ENCODE assay signal across 1 cellular context in the genomic region with DNA sequence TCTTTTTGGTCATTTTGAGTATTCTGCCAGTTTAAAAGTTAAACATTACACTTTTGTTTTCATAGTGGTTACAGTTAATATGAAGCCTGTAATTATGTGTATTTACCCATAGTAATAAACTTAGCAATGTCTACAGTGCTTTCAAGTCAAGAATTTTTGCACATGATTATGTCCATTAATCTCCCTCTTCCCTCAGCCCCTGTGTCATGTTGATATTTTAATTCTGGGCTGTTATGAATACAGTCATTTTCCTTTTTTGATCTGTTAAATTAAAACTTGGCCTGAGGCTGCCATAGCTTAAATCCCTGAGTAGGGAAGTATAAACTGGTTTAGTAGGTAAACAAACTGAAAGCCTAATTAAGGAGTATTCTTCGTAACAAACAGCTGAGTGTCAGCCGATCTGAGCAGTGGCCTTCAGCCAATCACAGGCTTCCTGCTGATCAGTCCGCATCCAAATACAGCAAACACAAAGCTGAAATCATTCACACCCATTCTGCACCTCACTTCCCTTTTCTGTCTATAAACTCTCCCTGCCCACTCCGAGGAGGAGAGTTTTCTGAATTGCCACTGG.
TF ChIP-seq lines count a peak whose summit lies in the region.

No MANE protein-coding gene starts in this region.

TF ChIP-seq in HEK293, 187 proteins besides CTCF, POLR2A, EP300 and RAD21 (continued from another document):
- TF ChIP-seq ZNF624 (tag by site-specific recombination; IDR thresholded peaks at IDR 0.05) (no peak), ZEB2 (tag by site-specific recombination; IDR thresholded peaks at IDR 0.05) (0 out of 2 replicates have a peak, but pooled peaks have one; percentile 38), ZNF513 (tag by site-specific recombination; IDR thresholded peaks at IDR 0.05) (no peak), ZNF510 (tag by site-specific recombination; IDR thresholded peaks at IDR 0.05; ENCODE audit: insufficient replicate concordance) (no peak), KLF9 (tag by site-specific recombination; IDR thresholded peaks at IDR 0.05; ENCODE audit: low read depth) (no peak), SP2 (tag by site-specific recombination; IDR thresholded peaks at IDR 0.05) (peak; percentile 60), FEZF1 (tag by site-specific recombination; IDR thresholded peaks at IDR 0.05) (no peak), ZNF776 (tag by site-specific recombination; IDR thresholded peaks at IDR 0.05; ENCODE audit: borderline replicate concordance) (no peak), ZNF175 (tag by site-specific recombination; IDR thresholded peaks at IDR 0.05) (no peak), ZNF24 (tag by site-specific recombination; IDR thresholded peaks at IDR 0.05) (no peak), KLF10 (tag by site-specific recombination; IDR thresholded peaks at IDR 0.05) (0 out of 2 replicates have a peak, but pooled peaks have one; percentile 45), SP7 (tag by site-specific recombination; IDR thresholded peaks at IDR 0.05) (peak; percentile 100), PRDM6 (tag by site-specific recombination; IDR thresholded peaks at IDR 0.05) (peak; percentile 70), ZNF830 (tag by site-specific recombination; IDR thresholded peaks at IDR 0.05; ENCODE audit: low read depth) (no peak), BCL11A (tag by site-specific recombination; IDR thresholded peaks at IDR 0.05; ENCODE audit: low read depth) (peak; percentile 71), WT1 (tag by site-specific recombination; IDR thresholded peaks at IDR 0.05) (peak; percentile 93), ZSCAN4 (tag by site-specific recombination; IDR thresholded peaks at IDR 0.05) (no peak), ZNF658 (tag by site-specific recombination; IDR thresholded peaks at IDR 0.05) (no peak)
- TF ChIP-seq, protein P1, sequence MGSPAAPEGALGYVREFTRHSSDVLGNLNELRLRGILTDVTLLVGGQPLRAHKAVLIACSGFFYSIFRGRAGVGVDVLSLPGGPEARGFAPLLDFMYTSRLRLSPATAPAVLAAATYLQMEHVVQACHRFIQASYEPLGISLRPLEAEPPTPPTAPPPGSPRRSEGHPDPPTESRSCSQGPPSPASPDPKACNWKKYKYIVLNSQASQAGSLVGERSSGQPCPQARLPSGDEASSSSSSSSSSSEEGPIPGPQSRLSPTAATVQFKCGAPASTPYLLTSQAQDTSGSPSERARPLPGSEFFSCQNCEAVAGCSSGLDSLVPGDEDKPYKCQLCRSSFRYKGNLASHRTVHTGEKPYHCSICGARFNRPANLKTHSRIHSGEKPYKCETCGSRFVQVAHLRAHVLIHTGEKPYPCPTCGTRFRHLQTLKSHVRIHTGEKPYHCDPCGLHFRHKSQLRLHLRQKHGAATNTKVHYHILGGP (tag by site-specific recombination; IDR thresholded peaks at IDR 0.05): no peak
- TF ChIP-seq, protein P2, sequence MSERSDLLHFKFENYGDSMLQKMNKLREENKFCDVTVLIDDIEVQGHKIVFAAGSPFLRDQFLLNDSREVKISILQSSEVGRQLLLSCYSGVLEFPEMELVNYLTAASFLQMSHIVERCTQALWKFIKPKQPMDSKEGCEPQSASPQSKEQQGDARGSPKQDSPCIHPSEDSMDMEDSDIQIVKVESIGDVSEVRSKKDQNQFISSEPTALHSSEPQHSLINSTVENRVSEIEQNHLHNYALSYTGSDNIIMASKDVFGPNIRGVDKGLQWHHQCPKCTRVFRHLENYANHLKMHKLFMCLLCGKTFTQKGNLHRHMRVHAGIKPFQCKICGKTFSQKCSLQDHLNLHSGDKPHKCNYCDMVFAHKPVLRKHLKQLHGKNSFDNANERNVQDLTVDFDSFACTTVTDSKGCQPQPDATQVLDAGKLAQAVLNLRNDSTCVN (tag by site-specific recombination; optimal IDR thresholded peaks at IDR 0.05): no peak
- TF ChIP-seq, protein P3, sequence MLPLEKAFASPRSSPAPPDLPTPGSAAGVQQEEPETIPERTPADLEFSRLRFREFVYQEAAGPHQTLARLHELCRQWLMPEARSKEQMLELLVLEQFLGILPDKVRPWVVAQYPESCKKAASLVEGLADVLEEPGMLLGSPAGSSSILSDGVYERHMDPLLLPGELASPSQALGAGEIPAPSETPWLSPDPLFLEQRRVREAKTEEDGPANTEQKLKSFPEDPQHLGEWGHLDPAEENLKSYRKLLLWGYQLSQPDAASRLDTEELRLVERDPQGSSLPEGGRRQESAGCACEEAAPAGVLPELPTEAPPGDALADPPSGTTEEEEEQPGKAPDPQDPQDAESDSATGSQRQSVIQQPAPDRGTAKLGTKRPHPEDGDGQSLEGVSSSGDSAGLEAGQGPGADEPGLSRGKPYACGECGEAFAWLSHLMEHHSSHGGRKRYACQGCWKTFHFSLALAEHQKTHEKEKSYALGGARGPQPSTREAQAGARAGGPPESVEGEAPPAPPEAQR (tag by site-specific recombination; IDR thresholded peaks at IDR 0.05): no peak
- TF ChIP-seq, protein P4, sequence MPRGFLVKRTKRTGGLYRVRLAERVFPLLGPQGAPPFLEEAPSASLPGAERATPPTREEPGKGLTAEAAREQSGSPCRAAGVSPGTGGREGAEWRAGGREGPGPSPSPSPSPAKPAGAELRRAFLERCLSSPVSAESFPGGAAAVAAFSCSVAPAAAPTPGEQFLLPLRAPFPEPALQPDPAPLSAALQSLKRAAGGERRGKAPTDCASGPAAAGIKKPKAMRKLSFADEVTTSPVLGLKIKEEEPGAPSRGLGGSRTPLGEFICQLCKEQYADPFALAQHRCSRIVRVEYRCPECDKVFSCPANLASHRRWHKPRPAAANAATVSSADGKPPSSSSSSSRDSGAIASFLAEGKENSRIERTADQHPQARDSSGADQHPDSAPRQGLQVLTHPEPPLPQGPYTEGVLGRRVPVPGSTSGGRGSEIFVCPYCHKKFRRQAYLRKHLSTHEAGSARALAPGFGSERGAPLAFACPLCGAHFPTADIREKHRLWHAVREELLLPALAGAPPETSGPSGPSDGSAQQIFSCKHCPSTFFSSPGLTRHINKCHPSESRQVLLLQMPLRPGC (tag by site-specific recombination; IDR thresholded peaks at IDR 0.05): peak; percentile 46
